Comparison of ENCODE assay signal across 10 cellular contexts in genomic region chr2:233208382-233209116, GRCh38. TPM values are rescaled to one million over a fixed set of nuclear protein-coding genes. Genes with fewer than 3 reads are reported as not detected.
A peak's percentile ranks its signal among the peaks of the same experiment; 100 is the strongest.
DNase-seq lines count a peak whose midpoint lies in the region; ATAC-seq and TF ChIP-seq lines count a peak whose summit lies in the region.
"Had no signal": no experiment of that assay in that cellular context is flagged by ENCODE, and none has a peak within 500 bp of the region (broad histone marks: within the 10 kb centered on the region; RNA-seq: fewer than 3 reads in every experiment).

No MANE protein-coding gene starts in this region.

- no peaks in the 10 kb centered on the region for H3K27me3 ChIP-seq in PC-3 (ENCODE audit: low read length)

- no TSS peak for BruUV-seq in PC-3 (replicated peaks; lab: Mats Ljungman, UMichigan)

- CTCF ChIA-PET in PC-3 (lab: Charles Lee), result interaction anchor here (2.1 kb wide), 1 partner anchor 43 kb away, joined by 5 read pairs; no protein-coding TSS in a partner anchor

- no peaks in the 10 kb centered on the region for H4K20me1 ChIP-seq in PC-3 (ENCODE audit: low read length)

- H3K36me3 ChIP-seq in PC-3 (ENCODE audit: low read depth, low read length), result no peaks in the 10 kb centered on the region

- no peak overlapping the region; the same call in 1 of the 2 replicates for H3K4me2 ChIP-seq in PC-3 (ENCODE audit: low read length)

- H3K4me3 Mint-ChIP-seq in T-helper 2 cell treated with Interferon-gamma antibody and Interleukin-4, amounts not matched to agents 5 μg/mL and 100 μg/mL, for 36 hours, result no peak overlapping the region
- H3K4me3 Mint-ChIP-seq in stimulated activated naive B cell treated with anti-CD40 and anti-IgM and Interleukin-4, amounts not matched to agents 10 μg/mL and 1 μg/mL and 100 μg/mL, for 72 hours, result no peak overlapping the region

- H3K4me3 ChIP-seq in PC-3 (ENCODE audit: low read length) (no peak overlapping the region), epithelial cell of esophagus (ENCODE audit: low read length) (no peak overlapping the region)

- H3K4me1 ChIP-seq in PC-3 (ENCODE audit: insufficient read depth, low read length), result peaks cover 37% of the 10 kb centered on the region

- TF ChIP-seq CTCF in PC-3 (conservative IDR thresholded peaks at IDR 0.05; ENCODE audit: low read depth, low read length) (no peak), epithelial cell of esophagus (IDR thresholded peaks at IDR 0.05; ENCODE audit: insufficient read depth, low read depth, low read length, missing control alignments) (peak; percentile 10)

- H3K4me1 Mint-ChIP-seq in T-helper 2 cell treated with Interferon-gamma antibody and Interleukin-4, amounts not matched to agents 5 μg/mL and 100 μg/mL, for 36 hours (ENCODE audit: low read depth), result peaks cover 3% of the 10 kb centered on the region
- H3K4me1 Mint-ChIP-seq in stimulated activated naive B cell treated with anti-CD40 and anti-IgM and Interleukin-4, amounts not matched to agents 10 μg/mL and 1 μg/mL and 100 μg/mL, for 72 hours, result peaks cover 19 to 23% of the 10 kb centered on the region in 2 donors

- POLR2A ChIA-PET in PC-3 (lab: Charles Lee; ENCODE audit: unreplicated experiment), result interaction anchor here (0.6 kb wide), 1 partner anchor 297 kb away, joined by 6 read pairs; no protein-coding TSS in a partner anchor

- peaks cover 29% of the 10 kb centered on the region for H3K36me3 Mint-ChIP-seq in T-helper 2 cell treated with Interferon-gamma antibody and Interleukin-4, amounts not matched to agents 5 μg/mL and 100 μg/mL, for 36 hours (ENCODE audit: low read depth)
- peaks cover 29 to 55% of the 10 kb centered on the region in 2 donors for H3K36me3 Mint-ChIP-seq in stimulated activated naive B cell treated with anti-CD40 and anti-IgM and Interleukin-4, amounts not matched to agents 10 μg/mL and 1 μg/mL and 100 μg/mL, for 72 hours

- no peaks in the 10 kb centered on the region for H3F3A ChIP-seq in PC-3 (ENCODE audit: low read length, unreplicated experiment)

- ATAC-seq in PC-3 (peak; percentile 7; the same call in 1 of the 2 replicates), HG03139 (IDR thresholded peaks at IDR 0.05; ENCODE audit: unreplicated experiment) (no peak), HG02870 (IDR thresholded peaks at IDR 0.05; ENCODE audit: unreplicated experiment) (no peak)
- peak; percentile 21 to 22 for ATAC-seq in stimulated activated naive B cell treated with anti-CD40 and anti-IgM and Interleukin-4, amounts not matched to agents 10 μg/mL and 1 μg/mL and 100 μg/mL, for 72 hours (replicated peaks)

- DNase-seq in T-helper 2 cell treated with Interferon-gamma antibody and Interleukin-4, amounts not matched to agents 5 μg/mL and 100 μg/mL, for 36 hours (ENCODE audit: low spot score), result no peak
- DNase-seq in T-helper 2 cell, result no peak
- peak; percentile 62 for DNase-seq in PC-3
- no peak for DNase-seq in epithelial cell of esophagus (ENCODE audit: low read depth)
- DNase-seq in stimulated activated naive B cell treated with anti-CD40 and anti-IgM and Interleukin-4, amounts not matched to agents 10 μg/mL and 1 μg/mL and 100 μg/mL, for 72 hours, result no peak
- DNase-seq in NK-92 treated with Interleukin-12 subunit alpha and Interleukin-12 subunit beta, amount 100 ng/mL, for 24 hours (lab: John Stamatoyannopoulos, UW), result no peak
- DNase-seq: 8988T; central memory CD4-positive, alpha-beta T cell had no signal

- H3K79me2 ChIP-seq in PC-3 (ENCODE audit: low read length), result no peaks in the 10 kb centered on the region

- H3K9ac ChIP-seq in PC-3 (ENCODE audit: low read length), result no peak overlapping the region

- no peaks in the 10 kb centered on the region for H3K9me3 Mint-ChIP-seq in T-helper 2 cell treated with Interferon-gamma antibody and Interleukin-4, amounts not matched to agents 5 μg/mL and 100 μg/mL, for 36 hours
- no peaks in the 10 kb centered on the region for H3K9me3 Mint-ChIP-seq in stimulated activated naive B cell treated with anti-CD40 and anti-IgM and Interleukin-4, amounts not matched to agents 10 μg/mL and 1 μg/mL and 100 μg/mL, for 72 hours

- intact Hi-C loops in PC-3 (cut with micrococcal nuclease), result loop anchor here (1.0 kb wide), 1 partner anchor 179 kb away; no protein-coding TSS in a partner anchor

- H3K27me3 Mint-ChIP-seq in T-helper 2 cell treated with Interferon-gamma antibody and Interleukin-4, amounts not matched to agents 5 μg/mL and 100 μg/mL, for 36 hours (ENCODE audit: low read depth), result no peaks in the 10 kb centered on the region
- H3K27me3 Mint-ChIP-seq in stimulated activated naive B cell treated with anti-CD40 and anti-IgM and Interleukin-4, amounts not matched to agents 10 μg/mL and 1 μg/mL and 100 μg/mL, for 72 hours, result no peaks in the 10 kb centered on the region

- peak overlapping the region; percentile 63 for H3K27ac Mint-ChIP-seq in T-helper 2 cell treated with Interferon-gamma antibody and Interleukin-4, amounts not matched to agents 5 μg/mL and 100 μg/mL, for 36 hours
- H3K27ac Mint-ChIP-seq in stimulated activated naive B cell treated with anti-CD40 and anti-IgM and Interleukin-4, amounts not matched to agents 10 μg/mL and 1 μg/mL and 100 μg/mL, for 72 hours, result peak overlapping the region; percentile 85

- no peaks in the 10 kb centered on the region for H3K9me2 ChIP-seq in PC-3 (replicated peaks; ENCODE audit: low read length)

- no peak overlapping the region for H2AFZ ChIP-seq in PC-3 (ENCODE audit: low read length)

- H3K9me3 ChIP-seq in PC-3 (ENCODE audit: low read length), result no peaks in the 10 kb centered on the region

- H3K27ac ChIP-seq in PC-3 (ENCODE audit: low read length), result no peak overlapping the region

RNA-seq across cellular contexts. Expression of gene ATG16L1, which starts 42.9 kb away (rescaled TPM):
- 126 and 173 TPM in 2 replicates for total RNA-seq in PC-3 (2014; rRNA removed)

Comparison
In these comparisons a context has a peak if more than half of its experiments do, and no peak if none do; other contexts are left out.
1. ATAC-seq: peak in PC-3 (single experiment) and stimulated activated naive B cell treated with anti-CD40 and anti-IgM and Interleukin-4, amounts not matched to agents 10 μg/mL and 1 μg/mL and 100 μg/mL, for 72 hours (2 of 2); none in HG03139 (single experiment) and HG02870 (single experiment).